In the genomic region with DNA sequence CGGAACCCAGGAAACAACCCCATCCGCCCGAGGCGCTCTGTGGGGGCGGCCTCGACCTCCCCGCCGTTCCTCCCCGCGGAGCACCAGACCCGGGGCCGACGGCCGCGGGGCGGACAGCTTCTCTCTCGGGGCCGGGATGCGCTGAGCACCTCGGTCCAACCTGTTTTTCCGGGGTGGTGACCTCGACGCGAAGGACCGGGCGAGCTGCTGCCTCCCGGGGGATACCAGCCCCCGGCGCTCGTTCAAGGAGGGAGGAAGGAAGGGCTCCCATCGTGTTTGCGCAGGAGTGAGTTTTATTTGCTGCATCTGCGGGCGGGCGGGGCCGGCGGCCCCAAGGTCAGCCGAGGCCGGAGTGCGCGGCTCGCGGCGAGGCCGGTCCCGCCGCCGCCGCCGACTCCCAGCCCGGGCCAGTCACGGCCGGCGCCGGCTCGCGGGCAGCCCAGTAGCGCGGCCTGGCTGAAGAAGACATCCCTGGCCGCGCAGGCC, we compare ENCODE assay signal across 1 cellular context.
TF ChIP-seq lines count a peak whose summit lies in the region.

No MANE protein-coding gene starts in this region.

TF ChIP-seq in HEK293, 187 proteins besides CTCF, POLR2A, EP300 and RAD21 (continued from another document):
- TF ChIP-seq, protein P1, sequence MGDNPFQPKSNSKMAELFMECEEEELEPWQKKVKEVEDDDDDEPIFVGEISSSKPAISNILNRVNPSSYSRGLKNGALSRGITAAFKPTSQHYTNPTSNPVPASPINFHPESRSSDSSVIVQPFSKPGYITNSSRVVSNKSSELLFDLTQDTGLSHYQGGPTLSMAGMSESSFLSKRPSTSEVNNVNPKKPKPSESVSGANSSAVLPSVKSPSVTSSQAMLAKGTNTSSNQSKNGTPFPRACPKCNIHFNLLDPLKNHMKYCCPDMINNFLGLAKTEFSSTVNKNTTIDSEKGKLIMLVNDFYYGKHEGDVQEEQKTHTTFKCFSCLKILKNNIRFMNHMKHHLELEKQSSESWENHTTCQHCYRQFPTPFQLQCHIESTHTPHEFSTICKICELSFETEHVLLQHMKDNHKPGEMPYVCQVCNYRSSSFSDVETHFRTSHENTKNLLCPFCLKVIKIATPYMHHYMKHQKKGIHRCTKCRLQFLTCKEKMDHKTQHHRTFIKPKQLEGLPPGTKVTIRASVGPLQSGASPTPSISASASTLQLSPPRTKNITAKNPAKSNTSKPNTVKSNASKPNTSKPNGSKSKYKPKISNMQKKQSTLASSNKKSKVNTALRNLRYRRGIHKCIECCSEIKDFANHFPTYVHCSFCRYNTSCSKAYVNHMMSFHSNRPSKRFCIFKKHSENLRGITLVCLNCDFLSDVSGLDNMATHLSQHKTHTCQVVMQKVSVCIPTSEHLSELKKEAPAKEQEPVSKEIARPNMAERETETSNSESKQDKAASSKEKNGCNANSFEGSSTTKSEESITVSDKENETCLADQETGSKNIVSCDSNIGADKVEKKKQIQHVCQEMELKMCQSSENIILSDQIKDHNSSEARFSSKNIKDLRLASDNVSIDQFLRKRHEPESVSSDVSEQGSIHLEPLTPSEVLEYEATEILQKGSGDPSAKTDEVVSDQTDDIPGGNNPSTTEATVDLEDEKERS (tag by site-specific recombination; IDR thresholded peaks at IDR 0.05): no peak
- TF ChIP-seq KLF17 (tag by site-specific recombination; IDR thresholded peaks at IDR 0.05) (0 out of 2 replicates have a peak, but pooled peaks have one; percentile 38), ZNF202 (tag by site-specific recombination; IDR thresholded peaks at IDR 0.05; ENCODE audit: borderline replicate concordance) (no peak), FEZF1 (tag by site-specific recombination; IDR thresholded peaks at IDR 0.05) (no peak), ZNF404 (tag by site-specific recombination; IDR thresholded peaks at IDR 0.05) (no peak), PRDM1 (tag by site-specific recombination; IDR thresholded peaks at IDR 0.05) (no peak), ZNF600 (tag by site-specific recombination; IDR thresholded peaks at IDR 0.05) (no peak), ZNF121 (tag by site-specific recombination; IDR thresholded peaks at IDR 0.05) (no peak), ZNF585B (tag by site-specific recombination; IDR thresholded peaks at IDR 0.05) (no peak), ZNF239 (tag by site-specific recombination; IDR thresholded peaks at IDR 0.05) (no peak), ZNF140 (tag by site-specific recombination; IDR thresholded peaks at IDR 0.05) (no peak), GLIS1 (tag by site-specific recombination; IDR thresholded peaks at IDR 0.05) (peak; percentile 77), ZNF510 (tag by site-specific recombination; IDR thresholded peaks at IDR 0.05; ENCODE audit: insufficient replicate concordance) (no peak), KLF9 (tag by site-specific recombination; IDR thresholded peaks at IDR 0.05; ENCODE audit: low read depth) (no peak), ZNF274 (IDR thresholded peaks at IDR 0.05; ENCODE audit: low read length) (no peak), ZNF274 (tag by site-specific recombination; IDR thresholded peaks at IDR 0.05; ENCODE audit: borderline replicate concordance) (no peak), ZNF670 (tag by site-specific recombination; IDR thresholded peaks at IDR 0.05; ENCODE audit: low read depth) (no peak), RBAK (tag by site-specific recombination; IDR thresholded peaks at IDR 0.05) (no peak), GLI2 (tag by site-specific recombination; IDR thresholded peaks at IDR 0.05; ENCODE audit: borderline replicate concordance, low read depth) (no peak), ZNF341 (tag by site-specific recombination; IDR thresholded peaks at IDR 0.05; ENCODE audit: low read depth) (peak; percentile 26; the same call in 1 of the 2 replicates), ZNF416 (tag by site-specific recombination; IDR thresholded peaks at IDR 0.05) (no peak), SETDB1 (IDR thresholded peaks at IDR 0.05; ENCODE audit: insufficient read length, low read length) (no peak), PRDM6 (tag by site-specific recombination; IDR thresholded peaks at IDR 0.05) (no peak), ZNF571 (tag by site-specific recombination; IDR thresholded peaks at IDR 0.05) (no peak), ZNF629 (tag by site-specific recombination; IDR thresholded peaks at IDR 0.05) (no peak), ZNF843 (tag by site-specific recombination; IDR thresholded peaks at IDR 0.05) (no peak), ZNF426 (tag by site-specific recombination; IDR thresholded peaks at IDR 0.05) (no peak), ZBTB49 (tag by site-specific recombination; IDR thresholded peaks at IDR 0.05; ENCODE audit: low read depth) (no peak), ZNF701 (tag by site-specific recombination; IDR thresholded peaks at IDR 0.05) (no peak), TCF7L2 (IDR thresholded peaks at IDR 0.05; ENCODE audit: borderline replicate concordance, low read depth, low read length) (no peak)
- TF ChIP-seq, protein P2, sequence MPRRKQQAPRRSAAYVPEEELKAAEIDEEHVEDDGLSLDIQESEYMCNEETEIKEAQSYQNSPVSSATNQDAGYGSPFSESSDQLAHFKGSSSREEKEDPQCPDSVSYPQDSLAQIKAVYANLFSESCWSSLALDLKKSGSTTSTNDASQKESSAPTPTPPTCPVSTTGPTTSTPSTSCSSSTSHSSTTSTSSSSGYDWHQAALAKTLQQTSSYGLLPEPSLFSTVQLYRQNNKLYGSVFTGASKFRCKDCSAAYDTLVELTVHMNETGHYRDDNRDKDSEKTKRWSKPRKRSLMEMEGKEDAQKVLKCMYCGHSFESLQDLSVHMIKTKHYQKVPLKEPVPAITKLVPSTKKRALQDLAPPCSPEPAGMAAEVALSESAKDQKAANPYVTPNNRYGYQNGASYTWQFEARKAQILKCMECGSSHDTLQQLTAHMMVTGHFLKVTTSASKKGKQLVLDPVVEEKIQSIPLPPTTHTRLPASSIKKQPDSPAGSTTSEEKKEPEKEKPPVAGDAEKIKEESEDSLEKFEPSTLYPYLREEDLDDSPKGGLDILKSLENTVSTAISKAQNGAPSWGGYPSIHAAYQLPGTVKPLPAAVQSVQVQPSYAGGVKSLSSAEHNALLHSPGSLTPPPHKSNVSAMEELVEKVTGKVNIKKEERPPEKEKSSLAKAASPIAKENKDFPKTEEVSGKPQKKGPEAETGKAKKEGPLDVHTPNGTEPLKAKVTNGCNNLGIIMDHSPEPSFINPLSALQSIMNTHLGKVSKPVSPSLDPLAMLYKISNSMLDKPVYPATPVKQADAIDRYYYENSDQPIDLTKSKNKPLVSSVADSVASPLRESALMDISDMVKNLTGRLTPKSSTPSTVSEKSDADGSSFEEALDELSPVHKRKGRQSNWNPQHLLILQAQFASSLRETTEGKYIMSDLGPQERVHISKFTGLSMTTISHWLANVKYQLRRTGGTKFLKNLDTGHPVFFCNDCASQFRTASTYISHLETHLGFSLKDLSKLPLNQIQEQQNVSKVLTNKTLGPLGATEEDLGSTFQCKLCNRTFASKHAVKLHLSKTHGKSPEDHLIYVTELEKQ (tag by site-specific recombination; IDR thresholded peaks at IDR 0.05; ENCODE audit: borderline replicate concordance): no peak
- TF ChIP-seq, protein P3, sequence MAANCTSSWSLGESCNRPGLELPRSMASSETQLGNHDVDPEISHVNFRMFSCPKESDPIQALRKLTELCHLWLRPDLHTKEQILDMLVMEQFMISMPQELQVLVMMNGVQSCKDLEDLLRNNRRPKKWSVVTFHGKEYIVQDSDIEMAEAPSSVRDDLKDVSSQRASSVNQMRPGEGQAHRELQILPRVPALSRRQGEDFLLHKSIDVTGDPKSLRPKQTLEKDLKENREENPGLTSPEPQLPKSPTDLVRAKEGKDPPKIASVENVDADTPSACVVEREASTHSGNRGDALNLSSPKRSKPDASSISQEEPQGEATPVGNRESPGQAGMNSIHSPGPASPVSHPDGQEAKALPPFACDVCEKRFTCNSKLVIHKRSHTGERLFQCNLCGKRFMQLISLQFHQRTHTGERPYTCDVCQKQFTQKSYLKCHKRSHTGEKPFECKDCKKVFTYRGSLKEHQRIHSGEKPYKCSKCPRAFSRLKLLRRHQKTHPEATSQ (tag by site-specific recombination; IDR thresholded peaks at IDR 0.05): no peak
